In genomic region chr6:147577466-147577865, GRCh38 we compare ENCODE assay signal across 20 cellular contexts.
A peak's percentile ranks its signal among the peaks of the same experiment; 100 is the strongest.
DNase-seq lines count a peak whose midpoint lies in the region; ATAC-seq and TF ChIP-seq lines count a peak whose summit lies in the region.
"Had no signal": no experiment of that assay in that cellular context is flagged by ENCODE, and none has a peak within 500 bp of the region (broad histone marks: within the 10 kb centered on the region; RNA-seq: fewer than 3 reads in every experiment).

No MANE protein-coding gene starts in this region.

- no peak for TF ChIP-seq RAD21 in SK-N-SH (IDR thresholded peaks at IDR 0.05; ENCODE audit: low read length)

- CTCF ChIA-PET in SK-N-SH (lab: Yijun Ruan, JAX) = interaction anchor here (1.1 kb wide), 1 partner anchor 14 kb away, joined by 3 read pairs; no protein-coding TSS in a partner anchor

- H3K36me3 ChIP-seq in SK-N-SH (replicated peaks in 1 of 2; ENCODE audit: control insufficient read depth in 1 of 2, insufficient read depth in 2 of 2, low read length in 1 of 2) = no peaks in the 10 kb centered on the region
- H3K36me3 ChIP-seq: BLaER1, HAP-1 had no signal

- no peaks in the 10 kb centered on the region for H3K9me3 ChIP-seq in SK-N-SH
- H3K9me3 ChIP-seq: BLaER1, Caco-2, HAP-1 had no signal

- H3K4me2 ChIP-seq in SK-N-SH = no peak overlapping the region
- H3K4me2 ChIP-seq: BLaER1 had no signal

- no peaks in the 10 kb centered on the region for H3K79me2 ChIP-seq in SK-N-SH (ENCODE audit: insufficient read depth)

- DNase-seq in NCI-H446 treated with DMSO at 0.1 percent for 48 hours (lab: John Stamatoyannopoulos, UW) (peak; percentile 10), brain pericyte (ENCODE audit: low read depth, low spot score) (peak; percentile 5), fibroblast of peridontal ligament (ENCODE audit: extremely low read depth) (peak; percentile 61), myocyte (ENCODE audit: low read depth) (peak; percentile 9), SK-N-SH (no peak), GM10266 (ENCODE audit: extremely low spot score) (no peak)
- DNase-seq: Caco-2; CD4-positive, CD25-positive, alpha-beta regulatory T cell; CD8-positive, alpha-beta T cell; DMS153; DND-41; GOT3; HFFc6 had no signal

- ATAC-seq in GM21515 (IDR thresholded peaks at IDR 0.05; ENCODE audit: unreplicated experiment) (no peak), GM18511 (IDR thresholded peaks at IDR 0.05; ENCODE audit: unreplicated experiment) (no peak)
- ATAC-seq: CD8-positive, alpha-beta T cell; GM12878 had no signal

- no peaks in the 10 kb centered on the region for H3F3A ChIP-seq in SK-N-SH (replicated peaks; ENCODE audit: insufficient read depth)

- no peak for TF ChIP-seq EP300 in SK-N-SH (IDR thresholded peaks at IDR 0.05; ENCODE audit: borderline replicate concordance in 1 of 2, low read depth in 1 of 2, low read length in 1 of 2)

- H3K27ac ChIP-seq in SK-N-SH (ENCODE audit: low read depth in 2 of 2, low read length in 1 of 2) = no peak overlapping the region
- H3K27ac ChIP-seq: 22Rv1, BLaER1, C4-2B had no signal

- no peak overlapping the region for H3K9ac ChIP-seq in SK-N-SH
- H3K9ac ChIP-seq: BLaER1 had no signal

- POLR2A ChIA-PET in SK-N-SH (lab: Yijun Ruan, JAX) = no interaction called here

- no peak overlapping the region for H2AFZ ChIP-seq in SK-N-SH (ENCODE audit: low read depth)

- no peaks in the 10 kb centered on the region for H3K4me1 ChIP-seq in SK-N-SH (ENCODE audit: control insufficient read depth in 1 of 2, insufficient read depth in 2 of 2, low read depth in 1 of 2, low read length in 1 of 2)
- H3K4me1 ChIP-seq: BLaER1, Caco-2, HAP-1 had no signal

- no peaks in the 10 kb centered on the region for H3K9me2 ChIP-seq in SK-N-SH

- no peaks in the 10 kb centered on the region for H4K20me1 ChIP-seq in SK-N-SH (ENCODE audit: insufficient read depth)
- H4K20me1 ChIP-seq: BLaER1 had no signal

- TF ChIP-seq CTCF in SK-N-SH (IDR thresholded peaks at IDR 0.05) (no peak), GM10266 (IDR thresholded peaks at IDR 0.05; ENCODE audit: control insufficient read depth, insufficient read depth, low read depth, missing control alignments) (no peak)

- no peaks in the 10 kb centered on the region for H3K27me3 ChIP-seq in SK-N-SH (ENCODE audit: insufficient read depth)
- H3K27me3 ChIP-seq: BLaER1 had no signal

- no peak overlapping the region for H3K4me3 ChIP-seq in SK-N-SH (ENCODE audit: low read depth in 2 of 2, low read length in 1 of 2)
- H3K4me3 ChIP-seq: BLaER1, GM12878, HAP-1 had no signal

TF ChIP-seq in SK-N-SH, 30 proteins besides CTCF, POLR2A, EP300 and RAD21:
- no peak for TF ChIP-seq TEAD4 (IDR thresholded peaks at IDR 0.05; ENCODE audit: borderline replicate concordance, insufficient read depth)
- no peak for TF ChIP-seq IRF3 (IDR thresholded peaks at IDR 0.05; ENCODE audit: low read depth, low read length)
- TF ChIP-seq JUND (IDR thresholded peaks at IDR 0.05) = no peak
- TF ChIP-seq RXRA (IDR thresholded peaks at IDR 0.05; ENCODE audit: borderline replicate concordance, low read depth) = no peak
- TF ChIP-seq, protein P1, sequence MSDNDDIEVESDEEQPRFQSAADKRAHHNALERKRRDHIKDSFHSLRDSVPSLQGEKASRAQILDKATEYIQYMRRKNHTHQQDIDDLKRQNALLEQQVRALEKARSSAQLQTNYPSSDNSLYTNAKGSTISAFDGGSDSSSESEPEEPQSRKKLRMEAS (IDR thresholded peaks at IDR 0.05; ENCODE audit: low read depth) = no peak
- TF ChIP-seq, protein P2, sequence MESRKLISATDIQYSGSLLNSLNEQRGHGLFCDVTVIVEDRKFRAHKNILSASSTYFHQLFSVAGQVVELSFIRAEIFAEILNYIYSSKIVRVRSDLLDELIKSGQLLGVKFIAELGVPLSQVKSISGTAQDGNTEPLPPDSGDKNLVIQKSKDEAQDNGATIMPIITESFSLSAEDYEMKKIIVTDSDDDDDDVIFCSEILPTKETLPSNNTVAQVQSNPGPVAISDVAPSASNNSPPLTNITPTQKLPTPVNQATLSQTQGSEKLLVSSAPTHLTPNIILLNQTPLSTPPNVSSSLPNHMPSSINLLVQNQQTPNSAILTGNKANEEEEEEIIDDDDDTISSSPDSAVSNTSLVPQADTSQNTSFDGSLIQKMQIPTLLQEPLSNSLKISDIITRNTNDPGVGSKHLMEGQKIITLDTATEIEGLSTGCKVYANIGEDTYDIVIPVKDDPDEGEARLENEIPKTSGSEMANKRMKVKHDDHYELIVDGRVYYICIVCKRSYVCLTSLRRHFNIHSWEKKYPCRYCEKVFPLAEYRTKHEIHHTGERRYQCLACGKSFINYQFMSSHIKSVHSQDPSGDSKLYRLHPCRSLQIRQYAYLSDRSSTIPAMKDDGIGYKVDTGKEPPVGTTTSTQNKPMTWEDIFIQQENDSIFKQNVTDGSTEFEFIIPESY (IDR thresholded peaks at IDR 0.05; ENCODE audit: borderline replicate concordance, low read depth) = no peak
- TF ChIP-seq FOSL2 (IDR thresholded peaks at IDR 0.05; ENCODE audit: borderline replicate concordance, low read depth) = no peak
- TF ChIP-seq NRF1 (IDR thresholded peaks at IDR 0.05; ENCODE audit: low read depth, low read length) = no peak
- TF ChIP-seq FOXJ3 (CRISPR knock-in tag; IDR thresholded peaks at IDR 0.05) = no peak
- TF ChIP-seq REST (IDR thresholded peaks at IDR 0.05; ENCODE audit: low read depth, low read length) = no peak
- TF ChIP-seq, protein P3, sequence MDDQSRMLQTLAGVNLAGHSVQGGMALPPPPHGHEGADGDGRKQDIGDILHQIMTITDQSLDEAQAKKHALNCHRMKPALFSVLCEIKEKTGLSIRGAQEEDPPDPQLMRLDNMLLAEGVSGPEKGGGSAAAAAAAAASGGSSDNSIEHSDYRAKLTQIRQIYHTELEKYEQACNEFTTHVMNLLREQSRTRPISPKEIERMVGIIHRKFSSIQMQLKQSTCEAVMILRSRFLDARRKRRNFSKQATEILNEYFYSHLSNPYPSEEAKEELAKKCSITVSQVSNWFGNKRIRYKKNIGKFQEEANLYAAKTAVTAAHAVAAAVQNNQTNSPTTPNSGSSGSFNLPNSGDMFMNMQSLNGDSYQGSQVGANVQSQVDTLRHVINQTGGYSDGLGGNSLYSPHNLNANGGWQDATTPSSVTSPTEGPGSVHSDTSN (IDR thresholded peaks at IDR 0.05) = no peak
- TF ChIP-seq ELF1 (IDR thresholded peaks at IDR 0.05) = no peak
- TF ChIP-seq GABPA (IDR thresholded peaks at IDR 0.05; ENCODE audit: low read depth) = no peak
- no peak for TF ChIP-seq CHD2 (IDR thresholded peaks at IDR 0.05; ENCODE audit: low read length, partially characterized antibody)

Comparison
In these comparisons a context has a peak if more than half of its experiments do, and no peak if none do; other contexts are left out.
1. DNase-seq: peak in NCI-H446 treated with DMSO at 0.1 percent for 48 hours (single experiment), brain pericyte (single experiment), fibroblast of peridontal ligament (single experiment) and myocyte (single experiment); none in SK-N-SH (single experiment) and GM10266 (single experiment).